Comparison of ENCODE assay signal across 10 cellular contexts in the genomic region with DNA sequence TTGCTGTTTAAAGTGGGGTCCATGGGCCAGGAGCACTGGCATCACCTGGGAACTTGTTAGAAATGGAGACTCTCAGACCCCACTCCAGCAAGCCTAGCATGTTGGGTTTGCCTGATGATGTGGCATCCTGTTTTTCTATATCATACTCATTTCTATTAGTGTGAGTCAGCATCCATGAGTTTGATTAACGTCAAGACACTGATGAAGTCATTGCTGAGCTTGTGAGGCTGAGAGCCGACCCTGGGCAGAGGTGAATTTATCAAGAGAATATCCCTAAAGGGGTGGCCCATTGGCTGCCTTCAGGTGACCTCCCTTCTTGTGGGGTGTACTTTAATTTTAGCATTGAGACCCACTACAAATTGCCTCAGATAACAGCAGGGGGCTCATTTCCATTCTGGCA. TPM values are rescaled to one million over a fixed set of nuclear protein-coding genes. Genes with fewer than 3 reads are reported as not detected.
A peak's percentile ranks its signal among the peaks of the same experiment; 100 is the strongest.
DNase-seq lines count a peak whose midpoint lies in the region; ATAC-seq and TF ChIP-seq lines count a peak whose summit lies in the region.
"Had no signal": no experiment of that assay in that cellular context is flagged by ENCODE, and none has a peak within 500 bp of the region (broad histone marks: within the 10 kb centered on the region; RNA-seq: fewer than 3 reads in every experiment).

No MANE protein-coding gene starts in this region.

- no peaks in the 10 kb centered on the region for H3K9me3 ChIP-seq in DOHH2 (ENCODE audit: control insufficient read depth, insufficient read depth, low read length)
- H3K9me3 ChIP-seq in IMR-90 (ENCODE audit: control insufficient read depth, insufficient read depth, low read length), result no peaks in the 10 kb centered on the region; the same call in 1 of the 2 replicates
- no peaks in the 10 kb centered on the region for H3K9me3 ChIP-seq in prostate gland
- H3K9me3 ChIP-seq: left lung had no signal

- H4K91ac ChIP-seq in IMR-90 (ENCODE audit: insufficient read depth, low read depth, low read length), result peak overlapping the region; percentile 78; the same call in 1 of the 2 replicates

- H3K36me3 ChIP-seq in DOHH2 (ENCODE audit: control insufficient read depth, low read length) (no peaks in the 10 kb centered on the region), IMR-90 (ENCODE audit: control insufficient read depth, insufficient read depth, low read length) (no peaks in the 10 kb centered on the region), brain microvascular endothelial cell (replicated peaks) (no peaks in the 10 kb centered on the region), prostate gland (no peaks in the 10 kb centered on the region)
- H3K36me3 ChIP-seq: left lung had no signal

- no peak overlapping the region for H3K56ac ChIP-seq in IMR-90 (ENCODE audit: extremely low read depth, insufficient read depth, low read length)

- H3K4ac ChIP-seq in IMR-90 (ENCODE audit: low read depth, low read length), result peak overlapping the region; percentile 83

- peak; percentile 15 for TF ChIP-seq CTCF in DOHH2 (IDR thresholded peaks at IDR 0.05; ENCODE audit: low read depth, low read length, poor library complexity, severe bottlenecking)
- no peak for TF ChIP-seq CTCF in IMR-90 (conservative IDR thresholded peaks at IDR 0.05; ENCODE audit: low read depth, low read length)
- no peak for TF ChIP-seq CTCF in brain microvascular endothelial cell (IDR thresholded peaks at IDR 0.05; ENCODE audit: low read depth, low read length, missing control alignments)
- TF ChIP-seq CTCF in prostate gland (IDR thresholded peaks at IDR 0.05), result no peak

- peak overlapping the region; percentile 62 for H2AK9ac ChIP-seq in IMR-90 (replicated peaks; ENCODE audit: low read depth, low read length, poor library complexity)

- H2AFZ ChIP-seq in IMR-90 (replicated peaks; ENCODE audit: low read length, poor library complexity), result peak overlapping the region; percentile 76

- no peak overlapping the region for H4K5ac ChIP-seq in IMR-90 (ENCODE audit: low read depth, low read length)

- POLR2A ChIA-PET in IMR-90 (lab: Charles Lee; ENCODE audit: unreplicated experiment), result no interaction called here

- peak overlapping the region; percentile 90 for H3K14ac ChIP-seq in IMR-90 (replicated peaks; ENCODE audit: low read depth, low read length)

- H3F3A ChIP-seq in DOHH2 (ENCODE audit: control insufficient read depth, insufficient read depth), result peaks cover 30% of the 10 kb centered on the region

- peak overlapping the region; percentile 94 for H2BK120ac ChIP-seq in IMR-90 (ENCODE audit: low read depth, low read length)

- H3K23ac ChIP-seq in IMR-90 (ENCODE audit: low read depth, low read length), result peak overlapping the region; percentile 45; the same call in 1 of the 2 replicates

- no peak overlapping the region; the same call in 1 of the 2 replicates for H3K18ac ChIP-seq in IMR-90 (ENCODE audit: low read depth, low read length)

- H3K9me2 ChIP-seq in DOHH2 (replicated peaks; ENCODE audit: control insufficient read depth, low read length), result no peaks in the 10 kb centered on the region

- peak overlapping the region; percentile 83 for H3K27ac ChIP-seq in DOHH2 (ENCODE audit: low read depth, low read length)
- H3K27ac ChIP-seq in IMR-90 (ENCODE audit: insufficient read depth, low read length), result no peak overlapping the region
- peak overlapping the region; percentile 41 for H3K27ac ChIP-seq in brain microvascular endothelial cell
- peak overlapping the region; percentile 6 to 62 for H3K27ac ChIP-seq in prostate gland
- H3K27ac ChIP-seq: left lung had no signal

- DNase-seq in IMR-90, result peak; percentile 95
- peak; percentile 83 for DNase-seq in brain microvascular endothelial cell
- no peak for DNase-seq in prostate gland (ENCODE audit: low spot score)
- DNase-seq in NOMO-1 (lab: John Stamatoyannopoulos, UW; ENCODE audit: unreplicated experiment in 2 of 2), result no peak

- H4K8ac ChIP-seq in IMR-90 (ENCODE audit: low read depth in 2 of 2, low read length in 2 of 2), result peak overlapping the region in 1 of 2 experiments; percentile 84; a peak in 2 of 4 replicates

- peak overlapping the region; percentile 92; the same call in 1 of the 2 replicates for H2AK5ac ChIP-seq in IMR-90 (ENCODE audit: low read depth, low read length)

- TF ChIP-seq POLR2A in IMR-90 (IDR thresholded peaks at IDR 0.05; ENCODE audit: low read depth, low read length), result no peak
- no peak for TF ChIP-seq POLR2A in prostate gland (IDR thresholded peaks at IDR 0.05)

- no peak for TF ChIP-seq RAD21 in IMR-90 (IDR thresholded peaks at IDR 0.05; ENCODE audit: low read length)

- in situ Hi-C loops in IMR-90 (cut with MboI; ENCODE audit: low sequenced_read_pairs), result no loop called here
- in situ Hi-C loops in brain microvascular endothelial cell (cut with HindIII; ENCODE audit: low pct_ligation_motif_present, low sequenced_read_pairs), result no loop called here

- intact Hi-C loops in IMR-90 (cut with micrococcal nuclease) (no loop called here), prostate gland (cut with DNase I) (no loop called here)

- H3K9ac ChIP-seq in IMR-90 (ENCODE audit: low read depth, low read length), result no peak overlapping the region

- no peaks in the 10 kb centered on the region for H4K20me1 ChIP-seq in DOHH2 (ENCODE audit: control insufficient read depth, insufficient read depth, low read depth, low read length)
- H4K20me1 ChIP-seq in IMR-90 (ENCODE audit: insufficient read depth, low read length), result no peaks in the 10 kb centered on the region

- peak overlapping the region; percentile 94; the same call in 1 of the 3 replicates for H2BK15ac ChIP-seq in IMR-90 (ENCODE audit: low read depth, low read length)

- no peaks in the 10 kb centered on the region; the same call in 1 of the 2 replicates for H3K79me2 ChIP-seq in DOHH2 (ENCODE audit: control insufficient read depth, low read length)

- H3K4me3 ChIP-seq in DOHH2 (ENCODE audit: low read length) (peak overlapping the region; percentile 56), IMR-90 (ENCODE audit: insufficient read depth, low read depth, low read length) (no peak overlapping the region), brain microvascular endothelial cell (ENCODE audit: low read depth, low read length) (no peak overlapping the region), prostate gland (no peak overlapping the region)
- H3K4me3 ChIP-seq: left lung had no signal

- WGBS in IMR-90 (ENCODE audit: extremely low coverage in 2 of 2, insufficient read length in 1 of 2), 2 experiments, result no CpG with 5 or more reads among the region's 2 CpGs
- 80% methylated on average over 2 of the region's 2 CpGs for WGBS in prostate gland

- dilution Hi-C loops in IMR-90 (cut with HindIII; ENCODE audit: low sequenced_read_pairs, unreplicated experiment), result no loop called here

- H3K9me1 ChIP-seq in IMR-90 (ENCODE audit: insufficient read depth, low read length), result peaks cover 7% of the 10 kb centered on the region; the same call in 1 of the 2 replicates

- H3K4me1 ChIP-seq in DOHH2 (ENCODE audit: control insufficient read depth, low read length) (peaks cover 95% of the 10 kb centered on the region), IMR-90 (ENCODE audit: control insufficient read depth, insufficient read depth, low read length) (peaks cover 2% of the 10 kb centered on the region; the same call in 1 of the 2 replicates), prostate gland (replicated peaks) (peaks cover 3% of the 10 kb centered on the region)
- H3K4me1 ChIP-seq: left lung had no signal

- H2BK20ac ChIP-seq in IMR-90 (ENCODE audit: low read depth, low read length), result peak overlapping the region; percentile 96

- H3K27me3 ChIP-seq in DOHH2 (ENCODE audit: control insufficient read depth, low read length) (no peaks in the 10 kb centered on the region), IMR-90 (ENCODE audit: control insufficient read depth, insufficient read depth, low read length) (no peaks in the 10 kb centered on the region), brain microvascular endothelial cell (replicated peaks) (no peaks in the 10 kb centered on the region), prostate gland (replicated peaks; ENCODE audit: insufficient read depth) (no peaks in the 10 kb centered on the region)
- H3K27me3 ChIP-seq: left lung had no signal

- BruUV-seq in IMR-90 (replicated peaks; lab: Mats Ljungman, UMichigan), result no TSS peak

- H3K4me2 ChIP-seq in DOHH2 (ENCODE audit: low read length) (peak overlapping the region; percentile 77), IMR-90 (ENCODE audit: low read depth, low read length) (no peak overlapping the region)

- peak overlapping the region; percentile 55 for H2BK5ac ChIP-seq in IMR-90 (ENCODE audit: low read depth, low read length, poor library complexity, severe bottlenecking)

- H3K79me1 ChIP-seq in IMR-90 (ENCODE audit: low read depth in 1 of 2, low read length in 2 of 2), result no peaks in the 10 kb centered on the region; a peak in 1 of 4 replicates

- CTCF ChIA-PET in IMR-90 (lab: Yijun Ruan, JAX), result interaction anchor here (0.7 kb wide), 1 partner anchor 68 kb away, joined by 3 read pairs; no protein-coding TSS in a partner anchor

- ATAC-seq in IMR-90 (ENCODE audit: low read depth) (peak; percentile 45; the same call in 1 of the 2 replicates), GM19035 (IDR thresholded peaks at IDR 0.05; ENCODE audit: unreplicated experiment) (no peak), HG02610 (IDR thresholded peaks at IDR 0.05; ENCODE audit: unreplicated experiment) (no peak), GM19395 (IDR thresholded peaks at IDR 0.05; ENCODE audit: unreplicated experiment) (no peak)

TF ChIP-seq in IMR-90, 13 proteins besides CTCF, POLR2A, EP300 and RAD21 (continues in another document):
- TF ChIP-seq, protein P1, sequence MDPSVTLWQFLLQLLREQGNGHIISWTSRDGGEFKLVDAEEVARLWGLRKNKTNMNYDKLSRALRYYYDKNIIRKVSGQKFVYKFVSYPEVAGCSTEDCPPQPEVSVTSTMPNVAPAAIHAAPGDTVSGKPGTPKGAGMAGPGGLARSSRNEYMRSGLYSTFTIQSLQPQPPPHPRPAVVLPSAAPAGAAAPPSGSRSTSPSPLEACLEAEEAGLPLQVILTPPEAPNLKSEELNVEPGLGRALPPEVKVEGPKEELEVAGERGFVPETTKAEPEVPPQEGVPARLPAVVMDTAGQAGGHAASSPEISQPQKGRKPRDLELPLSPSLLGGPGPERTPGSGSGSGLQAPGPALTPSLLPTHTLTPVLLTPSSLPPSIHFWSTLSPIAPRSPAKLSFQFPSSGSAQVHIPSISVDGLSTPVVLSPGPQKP (IDR thresholded peaks at IDR 0.05; ENCODE audit: borderline replicate concordance, low read depth, low read length), result no peak
- TF ChIP-seq RCOR1 (IDR thresholded peaks at IDR 0.05; ENCODE audit: insufficient replicate concordance, low read length) (no peak), CEBPB (IDR thresholded peaks at IDR 0.05; ENCODE audit: low read depth, low read length) (no peak), MAFK (IDR thresholded peaks at IDR 0.05; ENCODE audit: low read depth, low read length) (peak; percentile 58; the same call in 1 of the 2 replicates), NFE2L2 (IDR thresholded peaks at IDR 0.05; ENCODE audit: low read depth, low read length) (peak; percentile 35; the same call in 1 of the 2 replicates), MXI1 (IDR thresholded peaks at IDR 0.05; ENCODE audit: borderline replicate concordance, low read depth, low read length) (no peak)

RNA-seq across cellular contexts. Expression of a gene that starts 43.4 kb away (rescaled TPM):
- total RNA-seq in IMR-90 (2012; rRNA removed) (2.7 and 2.8 TPM in 2 replicates), prostate gland (10 to 100 TPM; 25.3 to 50.8 TPM)
- polyA plus RNA-seq in IMR-90 (2012; rRNA removed), result 0.42 and 0.44 TPM in 2 replicates
- polyA plus RNA-seq in IMR-90 (2012; cell fraction: cytosol; rRNA removed), result 0.19 and 0.30 TPM in 2 replicates
- polyA plus RNA-seq in IMR-90 (2012; cell fraction: nucleus; rRNA removed; ENCODE audit: low replicate concordance), result 0.36 and 1.5 TPM in 2 replicates
- total RNA-seq: RPMI7951 had no signal

Comparison
In these comparisons a context has a peak if more than half of its experiments do, and no peak if none do; other contexts are left out.
1. DNase-seq: peak in IMR-90 (single experiment) and brain microvascular endothelial cell (single experiment); none in prostate gland (single experiment) and NOMO-1 (0 of 2).